In genomic region chr12:54306925-54307731, GRCh38 we compare ENCODE assay signal across 8 cellular contexts. TPM values are rescaled to one million over a fixed set of nuclear protein-coding genes. Genes with fewer than 3 reads are reported as not detected.
DNase-seq lines count a peak whose midpoint lies in the region; ATAC-seq and TF ChIP-seq lines count a peak whose summit lies in the region.

No MANE protein-coding gene starts in this region.

- peaks cover 7% of the 10 kb centered on the region for H3K4me1 ChIP-seq in endodermal cell (ENCODE audit: control insufficient read depth, insufficient read depth, low read length)

- 90 to 95% methylated on average over 6 to 8 of the region's 8 CpGs for WGBS in endodermal cell (ENCODE audit: insufficient coverage in 1 of 2, insufficient read length in 1 of 2), 2 experiments

- H3K9me3 ChIP-seq in endodermal cell (ENCODE audit: control insufficient read depth, low read length) = no peaks in the 10 kb centered on the region

- peak; percentile 90 to 95 for DNase-seq in AML-193 (lab: John Stamatoyannopoulos, UW)
- peak; percentile 99 for DNase-seq in LoVo (ENCODE audit: low spot score)
- peak; percentile 69 for DNase-seq in activated CD4-positive, alpha-beta memory T cell treated with anti-CD3 and anti-CD28 coated beads for 36 hours
- DNase-seq in iris pigment epithelial cell (ENCODE audit: low read depth) = peak; percentile 80
- DNase-seq in endodermal cell = no peak
- no peak for DNase-seq in C1 segment of cervical spinal cord (lab: John Stamatoyannopoulos, UW)
- DNase-seq in coronary artery (ENCODE audit: low spot score) = no peak

- POLR2A ChIA-PET in activated CD4-positive, alpha-beta memory T cell treated with anti-CD3 and anti-CD28 coated beads for 36 hours (lab: Charles Lee) = interaction anchor here (1.1 kb wide), 1 partner anchor 18 kb away, joined by 3 read pairs; no protein-coding TSS in a partner anchor

- H3K9ac ChIP-seq in endodermal cell (ENCODE audit: extremely low read depth, low read length, poor library complexity, severe bottlenecking) = no peak overlapping the region

- no peaks in the 10 kb centered on the region for H3K36me3 Mint-ChIP-seq in activated CD4-positive, alpha-beta memory T cell treated with anti-CD3 and anti-CD28 coated beads for 36 hours
- no peaks in the 10 kb centered on the region for H3K36me3 Mint-ChIP-seq in endodermal cell (ENCODE audit: low read depth)

- peaks cover 26% of the 10 kb centered on the region for H3K27me3 Mint-ChIP-seq in activated CD4-positive, alpha-beta memory T cell treated with anti-CD3 and anti-CD28 coated beads for 36 hours
- H3K27me3 Mint-ChIP-seq in endodermal cell (ENCODE audit: insufficient read depth) = no peaks in the 10 kb centered on the region

- no peak for TF ChIP-seq CTCF in endodermal cell (conservative IDR thresholded peaks at IDR 0.05)
- TF ChIP-seq CTCF in coronary artery (IDR thresholded peaks at IDR 0.05) = no peak

- H3K27me3 ChIP-seq in endodermal cell (ENCODE audit: control insufficient read depth, insufficient read depth, low read length, poor library complexity, severe bottlenecking) = no peaks in the 10 kb centered on the region

- no peak overlapping the region for H3K4me3 Mint-ChIP-seq in activated CD4-positive, alpha-beta memory T cell treated with anti-CD3 and anti-CD28 coated beads for 36 hours
- no peak overlapping the region for H3K4me3 Mint-ChIP-seq in endodermal cell

- no peak for ATAC-seq in HG02885 (IDR thresholded peaks at IDR 0.05; ENCODE audit: poor library complexity, unreplicated experiment)

- H3K27ac ChIP-seq in endodermal cell (ENCODE audit: low read depth, low read length) (no peak overlapping the region), coronary artery (no peak overlapping the region)

- H3K27ac Mint-ChIP-seq in activated CD4-positive, alpha-beta memory T cell treated with anti-CD3 and anti-CD28 coated beads for 36 hours = no peak overlapping the region
- no peak overlapping the region for H3K27ac Mint-ChIP-seq in endodermal cell

- H3K4me1 Mint-ChIP-seq in activated CD4-positive, alpha-beta memory T cell treated with anti-CD3 and anti-CD28 coated beads for 36 hours (ENCODE audit: low read depth) = peaks cover 12% of the 10 kb centered on the region
- peaks cover 19% of the 10 kb centered on the region for H3K4me1 Mint-ChIP-seq in endodermal cell

- H3K36me3 ChIP-seq in endodermal cell (ENCODE audit: control insufficient read depth, insufficient read depth, low read length) = no peaks in the 10 kb centered on the region

- CTCF ChIA-PET in activated CD4-positive, alpha-beta memory T cell treated with anti-CD3 and anti-CD28 coated beads for 36 hours (lab: Charles Lee) = interaction anchor here (0.7 to 2.6 kb wide), 8 partner anchors 14 to 165 kb away, joined by 3 to 16 read pairs (median 6); partner anchors contain the start of gene COPZ1

- intact Hi-C loops in activated CD4-positive, alpha-beta memory T cell treated with anti-CD3 and anti-CD28 coated beads for 36 hours (cut with micrococcal nuclease) = no loop called here

- no peaks in the 10 kb centered on the region for H3K9me3 Mint-ChIP-seq in activated CD4-positive, alpha-beta memory T cell treated with anti-CD3 and anti-CD28 coated beads for 36 hours
- H3K9me3 Mint-ChIP-seq in endodermal cell = no peaks in the 10 kb centered on the region

- H3K4me3 ChIP-seq in endodermal cell (ENCODE audit: low read length) (no peak overlapping the region), coronary artery (no peak overlapping the region)

RNA-seq across cellular contexts. Expression of gene NFE2, which starts 6.3 kb away (rescaled TPM):
- not detected for total RNA-seq in activated CD4-positive, alpha-beta memory T cell treated with anti-CD3 and anti-CD28 coated beads for 36 hours
- total RNA-seq in endodermal cell = 1 to 10 TPM; 2.7 TPM
- 1.8 TPM for polyA plus RNA-seq in endodermal cell (2013, experiment 1 of 2)
- 1.6 TPM for polyA plus RNA-seq in endodermal cell (2013, experiment 2 of 2)

RNA-seq across cellular contexts. Expression of gene COPZ1, which starts 17.8 kb away (rescaled TPM):
- total RNA-seq in activated CD4-positive, alpha-beta memory T cell treated with anti-CD3 and anti-CD28 coated beads for 36 hours = 100 to 1,000 TPM in 1 of 2 experiments, 10 to 100 TPM in 1; 99.0 to 110 TPM
- total RNA-seq in endodermal cell = 100 to 1,000 TPM; 153 to 183 TPM
- polyA plus RNA-seq in endodermal cell (2013, experiment 1 of 2) = 138 TPM
- 134 TPM for polyA plus RNA-seq in endodermal cell (2013, experiment 2 of 2)

RNA-seq across cellular contexts. Expression of gene HNRNPA1, which starts 26.6 kb away (rescaled TPM):
- total RNA-seq in activated CD4-positive, alpha-beta memory T cell treated with anti-CD3 and anti-CD28 coated beads for 36 hours = 1,000 to 10,000 TPM; 2,070 to 2,080 TPM
- 1,000 to 10,000 TPM; 2,414 to 2,488 TPM for total RNA-seq in endodermal cell
- polyA plus RNA-seq in endodermal cell (2013, experiment 1 of 2) = 3,140 TPM
- 2,763 TPM for polyA plus RNA-seq in endodermal cell (2013, experiment 2 of 2)

RNA-seq across cellular contexts. Expression of gene CBX5, which starts 27.2 kb away (rescaled TPM):
- total RNA-seq in activated CD4-positive, alpha-beta memory T cell treated with anti-CD3 and anti-CD28 coated beads for 36 hours = 100 to 1,000 TPM; 132 to 138 TPM
- 100 to 1,000 TPM; 230 to 341 TPM for total RNA-seq in endodermal cell
- 106 TPM for polyA plus RNA-seq in endodermal cell (2013, experiment 1 of 2)
- 117 TPM for polyA plus RNA-seq in endodermal cell (2013, experiment 2 of 2)

RNA-seq across cellular contexts. Expression of gene GPR84, which starts 57.2 kb away (rescaled TPM):
- total RNA-seq in activated CD4-positive, alpha-beta memory T cell treated with anti-CD3 and anti-CD28 coated beads for 36 hours = 1 to 10 TPM; 2.4 to 2.6 TPM
- total RNA-seq in endodermal cell = not detected
- polyA plus RNA-seq in endodermal cell (2013, experiment 1 of 2) = 0.11 TPM
- polyA plus RNA-seq in endodermal cell (2013, experiment 2 of 2) = not detected

Comparison
In these comparisons a context has a peak if more than half of its experiments do, and no peak if none do; other contexts are left out.
1. DNase-seq: peak in AML-193 (2 of 2), LoVo (single experiment), activated CD4-positive, alpha-beta memory T cell treated with anti-CD3 and anti-CD28 coated beads for 36 hours (single experiment) and iris pigment epithelial cell (single experiment); none in endodermal cell (single experiment), C1 segment of cervical spinal cord (0 of 14) and coronary artery (single experiment).